In genomic region chrX:154023276-154024000, GRCh38 we compare ENCODE assay signal across 1 cellular context.
TF ChIP-seq lines count a peak whose summit lies in the region.

No MANE protein-coding gene starts in this region.

TF ChIP-seq in HepG2, 621 proteins besides CTCF, POLR2A, EP300 and RAD21:
- TF ChIP-seq, protein P1, sequence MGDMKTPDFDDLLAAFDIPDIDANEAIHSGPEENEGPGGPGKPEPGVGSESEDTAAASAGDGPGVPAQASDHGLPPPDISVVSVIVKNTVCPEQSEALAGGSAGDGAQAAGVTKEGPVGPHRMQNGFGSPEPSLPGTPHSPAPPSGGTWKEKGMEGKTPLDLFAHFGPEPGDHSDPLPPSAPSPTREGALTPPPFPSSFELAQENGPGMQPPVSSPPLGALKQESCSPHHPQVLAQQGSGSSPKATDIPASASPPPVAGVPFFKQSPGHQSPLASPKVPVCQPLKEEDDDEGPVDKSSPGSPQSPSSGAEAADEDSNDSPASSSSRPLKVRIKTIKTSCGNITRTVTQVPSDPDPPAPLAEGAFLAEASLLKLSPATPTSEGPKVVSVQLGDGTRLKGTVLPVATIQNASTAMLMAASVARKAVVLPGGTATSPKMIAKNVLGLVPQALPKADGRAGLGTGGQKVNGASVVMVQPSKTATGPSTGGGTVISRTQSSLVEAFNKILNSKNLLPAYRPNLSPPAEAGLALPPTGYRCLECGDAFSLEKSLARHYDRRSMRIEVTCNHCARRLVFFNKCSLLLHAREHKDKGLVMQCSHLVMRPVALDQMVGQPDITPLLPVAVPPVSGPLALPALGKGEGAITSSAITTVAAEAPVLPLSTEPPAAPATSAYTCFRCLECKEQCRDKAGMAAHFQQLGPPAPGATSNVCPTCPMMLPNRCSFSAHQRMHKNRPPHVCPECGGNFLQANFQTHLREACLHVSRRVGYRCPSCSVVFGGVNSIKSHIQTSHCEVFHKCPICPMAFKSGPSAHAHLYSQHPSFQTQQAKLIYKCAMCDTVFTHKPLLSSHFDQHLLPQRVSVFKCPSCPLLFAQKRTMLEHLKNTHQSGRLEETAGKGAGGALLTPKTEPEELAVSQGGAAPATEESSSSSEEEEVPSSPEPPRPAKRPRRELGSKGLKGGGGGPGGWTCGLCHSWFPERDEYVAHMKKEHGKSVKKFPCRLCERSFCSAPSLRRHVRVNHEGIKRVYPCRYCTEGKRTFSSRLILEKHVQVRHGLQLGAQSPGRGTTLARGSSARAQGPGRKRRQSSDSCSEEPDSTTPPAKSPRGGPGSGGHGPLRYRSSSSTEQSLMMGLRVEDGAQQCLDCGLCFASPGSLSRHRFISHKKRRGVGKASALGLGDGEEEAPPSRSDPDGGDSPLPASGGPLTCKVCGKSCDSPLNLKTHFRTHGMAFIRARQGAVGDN (CRISPR knock-in tag; IDR thresholded peaks at IDR 0.05) = peak; percentile 64
- TF ChIP-seq JARID2 (CRISPR knock-in tag; IDR thresholded peaks at IDR 0.05; ENCODE audit: insufficient replicate concordance) (no peak), ZKSCAN1 (IDR thresholded peaks at IDR 0.05; ENCODE audit: low read length) (no peak), AGO2 (optimal IDR thresholded peaks at IDR 0.05; ENCODE audit: low read depth, low read length) (peak; percentile 22), CEBPB (IDR thresholded peaks at IDR 0.05; ENCODE audit: borderline replicate concordance, low read depth, low read length) (peak; percentile 19; the same call in 1 of the 2 replicates), ZFP62 (CRISPR knock-in tag; IDR thresholded peaks at IDR 0.05) (no peak), GABPB1 (CRISPR knock-in tag; IDR thresholded peaks at IDR 0.05) (peak; percentile 38; the same call in 1 of the 2 replicates), GATAD2A (CRISPR knock-in tag; IDR thresholded peaks at IDR 0.05) (0 out of 2 replicates have a peak, but pooled peaks have one; percentile 17)
- TF ChIP-seq, protein P2, sequence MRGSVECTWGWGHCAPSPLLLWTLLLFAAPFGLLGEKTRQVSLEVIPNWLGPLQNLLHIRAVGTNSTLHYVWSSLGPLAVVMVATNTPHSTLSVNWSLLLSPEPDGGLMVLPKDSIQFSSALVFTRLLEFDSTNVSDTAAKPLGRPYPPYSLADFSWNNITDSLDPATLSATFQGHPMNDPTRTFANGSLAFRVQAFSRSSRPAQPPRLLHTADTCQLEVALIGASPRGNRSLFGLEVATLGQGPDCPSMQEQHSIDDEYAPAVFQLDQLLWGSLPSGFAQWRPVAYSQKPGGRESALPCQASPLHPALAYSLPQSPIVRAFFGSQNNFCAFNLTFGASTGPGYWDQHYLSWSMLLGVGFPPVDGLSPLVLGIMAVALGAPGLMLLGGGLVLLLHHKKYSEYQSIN (CRISPR knock-in tag; IDR thresholded peaks at IDR 0.05; ENCODE audit: borderline replicate concordance) = no peak
- TF ChIP-seq, protein P3, sequence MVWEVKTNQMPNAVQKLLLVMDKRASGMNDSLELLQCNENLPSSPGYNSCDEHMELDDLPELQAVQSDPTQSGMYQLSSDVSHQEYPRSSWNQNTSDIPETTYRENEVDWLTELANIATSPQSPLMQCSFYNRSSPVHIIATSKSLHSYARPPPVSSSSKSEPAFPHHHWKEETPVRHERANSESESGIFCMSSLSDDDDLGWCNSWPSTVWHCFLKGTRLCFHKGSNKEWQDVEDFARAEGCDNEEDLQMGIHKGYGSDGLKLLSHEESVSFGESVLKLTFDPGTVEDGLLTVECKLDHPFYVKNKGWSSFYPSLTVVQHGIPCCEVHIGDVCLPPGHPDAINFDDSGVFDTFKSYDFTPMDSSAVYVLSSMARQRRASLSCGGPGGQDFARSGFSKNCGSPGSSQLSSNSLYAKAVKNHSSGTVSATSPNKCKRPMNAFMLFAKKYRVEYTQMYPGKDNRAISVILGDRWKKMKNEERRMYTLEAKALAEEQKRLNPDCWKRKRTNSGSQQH (CRISPR knock-in tag; IDR thresholded peaks at IDR 0.05; ENCODE audit: low read depth) = no peak
